In genomic region chr5:126635585-126635984, GRCh38 we compare ENCODE assay signal across 8 cellular contexts.
"Had no signal": no experiment of that assay in that cellular context is flagged by ENCODE, and none has a peak within 500 bp of the region (broad histone marks: within the 10 kb centered on the region; RNA-seq: fewer than 3 reads in every experiment).

No MANE protein-coding gene starts in this region.

- H3K4me2 ChIP-seq: GM23338 had no signal

- H3K4me3 Mint-ChIP-seq: GM23338, H9, HFFc6 had no signal

- FAIRE-seq: H1, H54 had no signal

- ATAC-seq: GM23338 had no signal

- H3K4me3 ChIP-seq: GM23338 had no signal

- DNase-seq: H9, HCEC 1CT, HFFc6, IMR-90 had no signal

- H3K9me3 Mint-ChIP-seq: GM23338, H9, HFFc6 had no signal

- H3K27ac ChIP-seq: HL-60 had no signal

- H3K27ac Mint-ChIP-seq: GM23338, H9, HFFc6 had no signal

- H2AFZ ChIP-seq: GM23338 had no signal
